ENCODE assay signal across 8 cellular contexts in the genomic region with DNA sequence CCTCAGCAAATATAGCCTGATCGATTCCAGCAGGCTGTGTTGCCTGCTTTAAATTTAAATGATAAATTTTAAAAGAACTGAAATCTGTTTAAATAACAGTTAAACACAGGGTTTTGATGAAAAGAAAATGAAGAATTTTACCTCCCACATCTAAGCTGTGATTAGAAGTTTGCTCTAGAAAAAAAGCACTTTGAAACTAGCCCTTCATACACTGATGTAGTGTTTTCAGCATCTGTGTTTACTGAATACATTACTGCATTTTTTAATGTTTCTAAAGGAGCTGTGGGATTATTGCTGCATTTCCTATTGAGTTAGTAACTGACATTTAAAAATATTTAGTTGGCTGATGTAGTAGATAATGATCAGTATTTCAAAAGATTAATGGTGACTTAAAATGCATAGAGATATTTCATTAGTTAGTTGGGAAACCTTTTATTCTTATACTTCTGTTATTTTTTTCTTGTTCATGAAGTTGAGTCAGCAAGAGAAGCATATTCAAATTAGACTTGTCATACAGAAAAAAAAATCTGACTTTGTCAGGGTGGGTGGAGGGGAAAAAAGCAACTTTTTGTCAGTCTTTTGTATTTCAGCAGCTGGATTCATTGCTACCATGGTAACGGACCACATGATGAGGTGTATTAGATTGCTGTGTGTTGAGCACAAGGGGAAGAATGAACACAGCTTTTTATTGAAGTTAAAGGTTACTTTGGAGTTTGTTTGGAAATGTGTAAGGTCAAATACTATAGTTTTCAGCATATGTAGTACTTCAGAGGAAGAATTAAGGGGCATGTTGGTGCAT. TPM values are rescaled to one million over a fixed set of nuclear protein-coding genes. Genes with fewer than 3 reads are reported as not detected.
DNase-seq lines count a peak whose midpoint lies in the region; ATAC-seq and TF ChIP-seq lines count a peak whose summit lies in the region.

A gene (plus strand): TSS at position 668 of the 799 bp plus-strand sequence. CDS start 45,679 bp downstream, outside the sequence.

- peaks cover 14 to 55% (median 24%) of the 10 kb centered on the region in 3 donors for H3K4me1 ChIP-seq in gastroesophageal sphincter

- ATAC-seq in SK-N-SH treated with all-trans-retinoic acid at 6 μM for 48 hours = peak; percentile 84
- ATAC-seq in gastroesophageal sphincter = peak; percentile 48
- no peak for ATAC-seq in GM18502 (IDR thresholded peaks at IDR 0.05; ENCODE audit: poor library complexity, unreplicated experiment)
- no peak for ATAC-seq in GM19395 (IDR thresholded peaks at IDR 0.05; ENCODE audit: unreplicated experiment)
- ATAC-seq in HG03521 (IDR thresholded peaks at IDR 0.05; ENCODE audit: unreplicated experiment) = no peak

- TF ChIP-seq CTCF in gastroesophageal sphincter (IDR thresholded peaks at IDR 0.05) = no peak

- no peak for TF ChIP-seq EP300 in gastroesophageal sphincter (IDR thresholded peaks at IDR 0.05)

- peak within 1 kb of the TSS; percentile 74 to 90 (median 82) for H3K27ac ChIP-seq in gastroesophageal sphincter

- H3K4me3 ChIP-seq in gastroesophageal sphincter = peak within 1 kb of the TSS; percentile 38 to 47

- no peaks in the 10 kb centered on the region for H3K9me3 ChIP-seq in gastroesophageal sphincter

- DNase-seq in M059J (ENCODE audit: low read depth) = peak; percentile 93
- peak; percentile 93 for DNase-seq in pons (ENCODE audit: low spot score)
- no peak for DNase-seq in HPDE6-E6E7 (ENCODE audit: extremely low spot score)

- TF ChIP-seq POLR2A in gastroesophageal sphincter (IDR thresholded peaks at IDR 0.05) = no peak

- H3K27me3 ChIP-seq in gastroesophageal sphincter = no peaks in the 10 kb centered on the region

- WGBS in gastroesophageal sphincter (ENCODE audit: low coverage in 1 of 2), 2 donors = 23 to 29% methylated on average over 2 of the region's 2 CpGs

- no peaks in the 10 kb centered on the region for H3K36me3 ChIP-seq in gastroesophageal sphincter

TF ChIP-seq in SK-N-SH treated with all-trans-retinoic acid at 6 μM for 48 hours, 23 proteins besides CTCF, POLR2A, EP300 and RAD21:
- TF ChIP-seq ZC3H10 (CRISPR knock-in tag; IDR thresholded peaks at IDR 0.05) = no peak
- TF ChIP-seq TOX (CRISPR knock-in tag; IDR thresholded peaks at IDR 0.05; ENCODE audit: borderline replicate concordance) = no peak
- peak; percentile 46 for TF ChIP-seq ISL1 (CRISPR knock-in tag; IDR thresholded peaks at IDR 0.05)

RNA-seq across cellular contexts. Expression of the gene that starts here (rescaled TPM):
- 3.0 and 5.2 TPM in 2 replicates for total RNA-seq in M059J (2014; rRNA removed; shearing (Covaris generic))
- 100 to 1,000 TPM; 110 to 254 (median 204) TPM for total RNA-seq in gastroesophageal sphincter

Comparison
In these comparisons a context has a peak if more than half of its experiments do, and no peak if none do; other contexts are left out.
1. RNA of the gene that starts here (total RNA-seq): 110 to 254 TPM in gastroesophageal sphincter; 3.0 to 5.2 TPM in M059J; every median in the first group is over 10 times any median in the second.
2. ATAC-seq: peak in SK-N-SH treated with all-trans-retinoic acid at 6 μM for 48 hours (single experiment) and gastroesophageal sphincter (single experiment); none in GM18502 (single experiment), GM19395 (single experiment) and HG03521 (single experiment).